8 cellular contexts compared by ENCODE assay signal in the genomic region with DNA sequence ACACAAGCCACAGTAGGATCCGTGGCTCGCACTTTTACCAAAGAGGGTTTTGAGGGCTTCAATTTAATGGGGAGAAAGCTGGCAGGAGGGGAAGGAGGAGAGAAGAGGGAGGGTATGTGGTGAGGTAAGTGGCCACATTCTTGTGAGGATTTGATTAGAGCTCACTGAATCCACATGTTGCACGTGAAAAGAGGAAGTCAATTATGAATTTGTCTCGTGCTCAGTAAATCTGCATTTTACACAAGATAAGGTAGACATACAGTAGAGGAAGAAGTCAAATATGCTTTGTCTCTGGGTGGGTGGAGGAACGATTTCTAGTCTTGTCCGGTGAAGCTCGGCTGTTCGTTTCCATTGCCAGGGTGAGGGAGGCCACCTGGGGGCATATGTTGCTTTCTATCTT. TPM values are rescaled to one million over a fixed set of nuclear protein-coding genes. Genes with fewer than 3 reads are reported as not detected.
A peak's percentile ranks its signal among the peaks of the same experiment; 100 is the strongest.
DNase-seq lines count a peak whose midpoint lies in the region; ATAC-seq and TF ChIP-seq lines count a peak whose summit lies in the region.

No MANE protein-coding gene starts in this region.

- peak overlapping the region; percentile 79 for H3K27ac Mint-ChIP-seq in activated B cell treated with CpG ODN at 0.5 μM for 24 hours

- peaks cover 11% of the 10 kb centered on the region for H3K27me3 Mint-ChIP-seq in activated T-cell treated with anti-CD3 and anti-CD28 coated beads, Interleukin-2, amount 50 U/mL, for 4 hours (ENCODE audit: low read depth)
- H3K27me3 Mint-ChIP-seq in activated B cell treated with CpG ODN at 0.5 μM for 24 hours: peaks cover 5% of the 10 kb centered on the region

- peaks cover 36 to 38% (median 37%) of the 10 kb centered on the region in 3 donors for H3K36me3 ChIP-seq in tibial artery

- H3K9me3 Mint-ChIP-seq in activated T-cell treated with anti-CD3 and anti-CD28 coated beads, Interleukin-2, amount 50 U/mL, for 4 hours: no peaks in the 10 kb centered on the region
- H3K9me3 Mint-ChIP-seq in activated B cell treated with CpG ODN at 0.5 μM for 24 hours: no peaks in the 10 kb centered on the region

- peaks cover 20% of the 10 kb centered on the region for H3K4me1 Mint-ChIP-seq in activated T-cell treated with anti-CD3 and anti-CD28 coated beads, Interleukin-2, amount 50 U/mL, for 4 hours (ENCODE audit: low read depth)
- H3K4me1 Mint-ChIP-seq in activated B cell treated with CpG ODN at 0.5 μM for 24 hours: peaks cover 24% of the 10 kb centered on the region

- peaks cover 39% of the 10 kb centered on the region for H3K36me3 Mint-ChIP-seq in activated T-cell treated with anti-CD3 and anti-CD28 coated beads, Interleukin-2, amount 50 U/mL, for 4 hours (ENCODE audit: insufficient read depth)
- H3K36me3 Mint-ChIP-seq in activated B cell treated with CpG ODN at 0.5 μM for 24 hours (ENCODE audit: low read depth): peaks cover 62% of the 10 kb centered on the region

- H3K9me3 ChIP-seq in iPS-18c (ENCODE audit: control insufficient read depth, insufficient read depth, low read length): peaks cover 8% of the 10 kb centered on the region
- H3K9me3 ChIP-seq in tibial artery: peaks cover 0 to 6% (median 0%) of the 10 kb centered on the region in 3 donors

- DNase-seq in activated T-cell treated with anti-CD3 and anti-CD28 coated beads, Interleukin-2, amount 50 U/mL, for 4 hours: no peak
- no peak for DNase-seq in activated T-cell treated with anti-CD3 and anti-CD28 coated beads, Interleukin-2, amount 50 U/mL, for 48 hours
- DNase-seq in activated B cell treated with CpG ODN at 0.5 μM for 24 hours (no peak), tibial artery (no peak), islet precursor cell (no peak)
- no peak for DNase-seq in central memory CD4-positive, alpha-beta T cell

- CTCF ChIA-PET in activated B cell treated with CpG ODN at 0.5 μM for 24 hours (lab: Charles Lee): interaction anchor here (1.2 kb wide), 1 partner anchor 81 kb away, joined by 4 read pairs; the partner anchor contains the start of gene ZNF594

- H3K27ac ChIP-seq in tibial artery: peak overlapping the region in 1 of 2 donors; percentile 76

- peaks cover 0 to 15% of the 10 kb centered on the region in 2 donors for H3K27me3 ChIP-seq in tibial artery

- intact Hi-C loops in activated B cell treated with CpG ODN at 0.5 μM for 24 hours (cut with micrococcal nuclease): loop anchor here (1.0 to 5.0 kb wide), 5 partner anchors 14 to 131 kb away; partner anchors contain the start of genes ZFP3 and ZNF594
- intact Hi-C loops in tibial artery (cut with DNase I; ENCODE audit: low total_unique reads): no loop called here

- TF ChIP-seq CTCF in activated B cell treated with CpG ODN at 0.5 μM for 24 hours (IDR thresholded peaks at IDR 0.05) (no peak), tibial artery (IDR thresholded peaks at IDR 0.05) (no peak)

- ATAC-seq in activated T-cell treated with anti-CD3 and anti-CD28 coated beads, Interleukin-2, amount 50 U/mL, for 4 hours: no peak
- ATAC-seq in activated B cell treated with CpG ODN at 0.5 μM for 24 hours (ENCODE audit: low read depth) (no peak), GM18517 (IDR thresholded peaks at IDR 0.05; ENCODE audit: unreplicated experiment) (no peak)

- H3K4me3 ChIP-seq in iPS-18c (ENCODE audit: insufficient read depth, low read depth, low read length) (peak overlapping the region; percentile 77), tibial artery (peak overlapping the region; percentile 77 to 84)

- H3K4me3 Mint-ChIP-seq in activated T-cell treated with anti-CD3 and anti-CD28 coated beads, Interleukin-2, amount 50 U/mL, for 4 hours: peak overlapping the region; percentile 84
- H3K4me3 Mint-ChIP-seq in activated B cell treated with CpG ODN at 0.5 μM for 24 hours: peak overlapping the region; percentile 85

- H3K4me1 ChIP-seq in tibial artery: peaks cover 0 to 16% (median 11%) of the 10 kb centered on the region in 4 donors

- POLR2A ChIA-PET in activated B cell treated with CpG ODN at 0.5 μM for 24 hours (lab: Charles Lee): interaction anchor here (0.7 to 3.4 kb wide), 10 partner anchors 13 to 1475 kb away, joined by 3 to 16 read pairs (median 4); partner anchors contain the start of genes CTNS, NUP88, RNF167 and SHPK

RNA-seq across cellular contexts. Expression of gene ZNF232, which starts 0.9 kb away (rescaled TPM):
- total RNA-seq in activated T-cell treated with anti-CD3 and anti-CD28 coated beads, Interleukin-2, amount 50 U/mL, for 4 hours: 10 to 100 TPM; 18.7 to 25.8 (median 21.3) TPM
- total RNA-seq in activated B cell treated with CpG ODN at 0.5 μM for 24 hours: 12.6 and 14.8 TPM in 2 replicates

RNA-seq across cellular contexts. Expression of gene USP6, which starts 5.0 kb away (rescaled TPM):
- under 1 TPM in 2 of 3 donors, not detected in 1; 0.08 to 0.23 TPM for total RNA-seq in activated T-cell treated with anti-CD3 and anti-CD28 coated beads, Interleukin-2, amount 50 U/mL, for 4 hours
- total RNA-seq in activated B cell treated with CpG ODN at 0.5 μM for 24 hours: 0.33 and 0.37 TPM in 2 replicates

RNA-seq across cellular contexts. Expression of gene ZFP3, which starts 32.5 kb away (rescaled TPM):
- total RNA-seq in activated T-cell treated with anti-CD3 and anti-CD28 coated beads, Interleukin-2, amount 50 U/mL, for 4 hours: 1 to 10 TPM; 1.7 to 2.2 (median 1.8) TPM
- 10.1 and 11.5 TPM in 2 replicates for total RNA-seq in activated B cell treated with CpG ODN at 0.5 μM for 24 hours
